In genomic region chr1:221667504-221667903, GRCh38 we compare ENCODE assay signal across 8 cellular contexts.
DNase-seq lines count a peak whose midpoint lies in the region; ATAC-seq lines count a peak whose summit lies in the region.

No MANE protein-coding gene starts in this region.

- ATAC-seq in GM19043 (IDR thresholded peaks at IDR 0.05; ENCODE audit: low read depth, unreplicated experiment): peak; percentile 92
- ATAC-seq in HG02973 (IDR thresholded peaks at IDR 0.05; ENCODE audit: unreplicated experiment): peak; percentile 97

- peak; percentile 36 for DNase-seq in SIG-M5 (lab: John Stamatoyannopoulos, UW)
- peak; percentile 98 for DNase-seq in renal cortical epithelial cell (ENCODE audit: low read depth)
- no peak for DNase-seq in effector CD8-positive, alpha-beta T cell (lab: John Stamatoyannopoulos, UW)
- DNase-seq in NCI-H2227 (lab: John Stamatoyannopoulos, UW; ENCODE audit: unreplicated experiment): no peak
- no peak for DNase-seq in NK-92 treated with Interleukin-12 subunit alpha and Interleukin-12 subunit beta, amount 100 ng/mL, for 24 hours (lab: John Stamatoyannopoulos, UW)
- DNase-seq in NCI-H1930 (lab: John Stamatoyannopoulos, UW): no peak

Comparison
In these comparisons a context has a peak if more than half of its experiments do, and no peak if none do; other contexts are left out.
1. DNase-seq: peak in SIG-M5 (single experiment) and renal cortical epithelial cell (single experiment); none in effector CD8-positive, alpha-beta T cell (single experiment), NCI-H2227 (single experiment), NK-92 treated with Interleukin-12 subunit alpha and Interleukin-12 subunit beta, amount 100 ng/mL, for 24 hours (single experiment) and NCI-H1930 (0 of 2).